In the genomic region with DNA sequence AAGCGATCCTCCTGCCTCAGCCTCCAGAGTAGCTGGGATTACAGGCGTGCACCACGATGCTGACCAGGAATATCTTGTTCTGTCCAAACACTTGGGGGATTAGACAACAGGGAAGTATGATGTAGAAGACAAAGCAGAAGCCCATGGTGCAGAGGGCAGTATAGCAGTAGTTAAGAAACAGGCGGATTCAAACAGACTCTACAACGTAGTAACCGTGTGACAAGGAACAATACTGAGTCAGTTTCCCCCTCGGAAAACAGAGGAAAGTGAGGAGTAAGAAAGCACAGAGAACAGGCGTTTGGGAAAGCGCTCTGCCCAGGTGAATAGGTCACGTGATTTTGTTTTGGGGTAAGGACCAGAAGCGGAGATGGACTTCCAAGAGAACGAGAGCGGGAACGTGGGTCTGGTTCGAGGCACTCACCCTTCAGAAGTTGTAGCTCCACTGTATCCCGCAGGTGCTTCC, we compare ENCODE assay signal across 8 cellular contexts. TPM values are rescaled to one million over a fixed set of nuclear protein-coding genes. Genes with fewer than 3 reads are reported as not detected.
DNase-seq lines count a peak whose midpoint lies in the region; ATAC-seq and TF ChIP-seq lines count a peak whose summit lies in the region.

No MANE protein-coding gene starts in this region.

- peak overlapping the region; percentile 94 for H3K4me3 Mint-ChIP-seq in T-helper 17 cell
- peak overlapping the region; percentile 90 to 95 for H3K4me3 Mint-ChIP-seq in stimulated activated naive CD8-positive, alpha-beta T cell treated with anti-CD3 and anti-CD28 coated beads, Interleukin-15, amount 100 ng/mL, for 72 hours

- DNase-seq in GM06990 (ENCODE audit: extremely low read depth, insufficient read length), result no peak
- DNase-seq in HAP-1 (ENCODE audit: low spot score in 2 of 2), result no peak
- no peak for DNase-seq in T-helper 17 cell
- peak; percentile 30 for DNase-seq in iPS DF 19.7 (ENCODE audit: low read depth, low spot score)
- no peak for DNase-seq in stimulated activated naive CD8-positive, alpha-beta T cell treated with anti-CD3 and anti-CD28 coated beads, Interleukin-15, amount 100 ng/mL, for 72 hours
- no peak for DNase-seq in middle frontal gyrus (ENCODE audit: extremely low spot score, low spot score)
- DNase-seq in NCI-H1105 treated with DMSO at 0.1 percent for 48 hours (lab: John Stamatoyannopoulos, UW), result no peak
- no peak for DNase-seq in medulla oblongata (ENCODE audit: extremely low spot score)

- no peaks in the 10 kb centered on the region for H3K4me1 ChIP-seq in HAP-1

- in situ Hi-C loops in HAP-1 (cut with MboI; ENCODE audit: low sequenced_read_pairs), result no loop called here

- no peaks in the 10 kb centered on the region for H3K9me3 Mint-ChIP-seq in stimulated activated naive CD8-positive, alpha-beta T cell treated with anti-CD3 and anti-CD28 coated beads, Interleukin-15, amount 100 ng/mL, for 72 hours

- no peaks in the 10 kb centered on the region for H3K27me3 Mint-ChIP-seq in T-helper 17 cell
- H3K27me3 Mint-ChIP-seq in stimulated activated naive CD8-positive, alpha-beta T cell treated with anti-CD3 and anti-CD28 coated beads, Interleukin-15, amount 100 ng/mL, for 72 hours, result no peaks in the 10 kb centered on the region

- peaks cover 21% of the 10 kb centered on the region for H3K4me1 Mint-ChIP-seq in T-helper 17 cell
- peaks cover 25% of the 10 kb centered on the region for H3K4me1 Mint-ChIP-seq in stimulated activated naive CD8-positive, alpha-beta T cell treated with anti-CD3 and anti-CD28 coated beads, Interleukin-15, amount 100 ng/mL, for 72 hours

- peaks cover 11% of the 10 kb centered on the region for H3K36me3 ChIP-seq in GM06990 (ENCODE audit: control insufficient read depth, insufficient read depth, low read length)
- peaks cover 31% of the 10 kb centered on the region for H3K36me3 ChIP-seq in HAP-1 (replicated peaks)

- H3K9me3 ChIP-seq in HAP-1, result no peaks in the 10 kb centered on the region
- no peaks in the 10 kb centered on the region for H3K9me3 ChIP-seq in T-helper 17 cell (ENCODE audit: control insufficient read depth, low read length, poor library complexity, severe bottlenecking)

- peak overlapping the region; percentile 84 for H3K4me3 ChIP-seq in GM06990 (replicated peaks; ENCODE audit: low read depth, low read length)
- H3K4me3 ChIP-seq in HAP-1, result peak overlapping the region; percentile 88

- ATAC-seq in T-helper 17 cell, result no peak
- peak; percentile 1 for ATAC-seq in stimulated activated naive CD8-positive, alpha-beta T cell treated with anti-CD3 and anti-CD28 coated beads, Interleukin-15, amount 100 ng/mL, for 72 hours

- H3K36me3 Mint-ChIP-seq in T-helper 17 cell (ENCODE audit: low read depth), result peaks cover 4% of the 10 kb centered on the region

- no peak for TF ChIP-seq CTCF in GM06990 (IDR thresholded peaks at IDR 0.05; ENCODE audit: insufficient read depth, low read length, poor library complexity, severe bottlenecking)

- H3K27me3 ChIP-seq in GM06990 (replicated peaks; ENCODE audit: control insufficient read depth, insufficient read depth, low read length) (no peaks in the 10 kb centered on the region), HAP-1 (ENCODE audit: low read depth) (no peaks in the 10 kb centered on the region)

- H3K27ac Mint-ChIP-seq in T-helper 17 cell, result peak overlapping the region; percentile 95
- H3K27ac Mint-ChIP-seq in stimulated activated naive CD8-positive, alpha-beta T cell treated with anti-CD3 and anti-CD28 coated beads, Interleukin-15, amount 100 ng/mL, for 72 hours, result peak overlapping the region; percentile 98 to 99

RNA-seq across cellular contexts. Expression of a gene that starts 0.3 kb away (rescaled TPM):
- 1 to 10 TPM; 8.5 to 9.9 TPM for total RNA-seq in T-helper 17 cell

RNA-seq across cellular contexts. Expression of a gene that starts 0.7 kb away (rescaled TPM):
- 10 to 100 TPM; 35.8 to 36.7 TPM for total RNA-seq in T-helper 17 cell

RNA-seq across cellular contexts. Expression of a gene that starts 18.4 kb away (rescaled TPM):
- 1 to 10 TPM; 8.2 to 8.3 TPM for total RNA-seq in T-helper 17 cell

RNA-seq across cellular contexts. Expression of a gene that starts 45.8 kb away (rescaled TPM):
- total RNA-seq in T-helper 17 cell, result 10 to 100 TPM in 1 of 2 donors, 1 to 10 TPM in 1; 6.1 to 10.3 TPM

RNA-seq across cellular contexts. Expression of a gene that starts 46.1 kb away (rescaled TPM):
- 10 to 100 TPM; 50.0 to 60.5 TPM for total RNA-seq in T-helper 17 cell
